ENCODE assay signal across 23 cellular contexts in the genomic region with DNA sequence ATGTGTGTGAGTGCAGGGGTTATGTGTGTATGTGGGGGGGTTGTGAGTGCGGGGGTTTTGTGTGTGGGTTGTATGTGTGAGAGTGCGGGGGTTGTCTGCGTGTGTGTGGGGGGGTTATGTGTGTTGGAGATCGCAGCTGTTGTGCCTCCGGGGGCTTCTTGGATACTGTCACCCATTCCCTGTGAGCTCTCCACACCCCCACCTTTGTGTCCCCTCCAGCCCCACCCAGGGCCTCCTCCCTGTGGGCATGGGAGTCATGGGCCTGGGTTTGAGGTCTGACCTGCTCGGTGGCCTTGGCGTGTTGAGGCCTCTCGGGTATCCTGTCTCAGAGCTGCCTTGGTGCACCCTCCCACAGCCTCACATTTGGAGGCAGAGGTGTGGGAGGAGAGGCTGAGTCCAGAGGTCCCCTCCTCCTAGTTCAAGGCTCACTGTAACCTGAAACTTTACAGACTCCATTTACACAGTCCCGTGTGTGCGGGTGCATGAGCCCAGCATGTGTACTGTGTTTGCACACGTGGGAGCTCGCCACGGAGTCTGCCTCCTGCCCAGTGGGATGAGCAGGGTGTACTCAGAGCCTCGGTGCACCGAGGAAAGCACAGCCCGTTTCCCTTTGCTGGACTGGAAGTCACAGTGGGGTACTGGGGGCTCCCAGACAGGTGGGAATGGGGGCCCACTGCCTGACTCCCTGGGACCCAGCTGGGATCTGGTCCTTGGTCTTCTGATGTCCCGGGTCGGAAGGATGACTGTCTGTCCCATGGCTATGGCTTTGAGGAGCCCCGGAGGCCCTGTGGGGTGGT. TPM values are rescaled to one million over a fixed set of nuclear protein-coding genes. Genes with fewer than 3 reads are reported as not detected.
DNase-seq lines count a peak whose midpoint lies in the region; ATAC-seq, FAIRE-seq and TF ChIP-seq lines count a peak whose summit lies in the region.
"Had no signal": no experiment of that assay in that cellular context is flagged by ENCODE, and none has a peak within 500 bp of the region (broad histone marks: within the 10 kb centered on the region; RNA-seq: fewer than 3 reads in every experiment).

No MANE protein-coding gene starts in this region.

- H3K9me3 ChIP-seq in cardiac muscle cell (ENCODE audit: low read depth) (no peaks in the 10 kb centered on the region), K562 (replicated peaks; ENCODE audit: control insufficient read depth, insufficient read depth, low read depth, low read length) (no peaks in the 10 kb centered on the region), neuronal stem cell (replicated peaks in 1 of 2; ENCODE audit: control insufficient read depth in 2 of 2, insufficient read depth in 1 of 2, low read depth in 1 of 2, low read length in 2 of 2) (no peaks in the 10 kb centered on the region), vagina (no peaks in the 10 kb centered on the region)
- H3K9me3 ChIP-seq: uterus had no signal

- TF ChIP-seq RAD21 in K562 (CRISPR knock-in tag; conservative IDR thresholded peaks at IDR 0.05 in 1 of 2, IDR thresholded peaks at IDR 0.05 in 1 of 2): no peak

- H3K4me3 ChIP-seq in cardiac muscle cell (no peak overlapping the region), K562 (no peak overlapping the region), neuronal stem cell (ENCODE audit: low read length in 2 of 2) (no peak overlapping the region), vagina (peak overlapping the region in 1 of 2 donors; percentile 2)
- H3K4me3 ChIP-seq: uterus had no signal

- peaks cover 11% of the 10 kb centered on the region for H3K79me2 ChIP-seq in K562 (ENCODE audit: control insufficient read depth, insufficient read depth, low read length)

- H3K23ac ChIP-seq in neuronal stem cell (ENCODE audit: low read depth, low read length, poor library complexity): peak overlapping the region; percentile 25

- no peak for TF ChIP-seq EP300 in K562 (IDR thresholded peaks at IDR 0.05; ENCODE audit: low read length)

- no TSS peak for BruUV-seq in K562 (replicated peaks; lab: Mats Ljungman, UMichigan)

- H2BK5ac ChIP-seq in neuronal stem cell (ENCODE audit: low read length): peak overlapping the region; percentile 31

- H2AK5ac ChIP-seq in neuronal stem cell (ENCODE audit: low read depth, low read length): peak overlapping the region; percentile 83

- no peaks in the 10 kb centered on the region for H3K36me3 ChIP-seq in cardiac muscle cell
- H3K36me3 ChIP-seq in K562 (ENCODE audit: control insufficient read depth, insufficient read depth, low read length): no peaks in the 10 kb centered on the region
- no peaks in the 10 kb centered on the region for H3K36me3 ChIP-seq in neuronal stem cell (replicated peaks in 1 of 2; ENCODE audit: control insufficient read depth in 2 of 2, insufficient read depth in 2 of 2, low read length in 2 of 2)
- no peaks in the 10 kb centered on the region for H3K36me3 ChIP-seq in vagina
- H3K36me3 ChIP-seq: uterus had no signal

- no peak overlapping the region for H4K8ac ChIP-seq in neuronal stem cell (ENCODE audit: low read depth, low read length)

- no peak overlapping the region for H2AFZ ChIP-seq in K562 (ENCODE audit: low read depth, low read length)
- H2AFZ ChIP-seq in neuronal stem cell (ENCODE audit: low read length): no peak overlapping the region

- no peak overlapping the region for H2BK120ac ChIP-seq in neuronal stem cell (ENCODE audit: low read depth, low read length)

- H3K4ac ChIP-seq in neuronal stem cell (ENCODE audit: low read length): no peak overlapping the region

- TF ChIP-seq CTCF in cardiac muscle cell (IDR thresholded peaks at IDR 0.05; ENCODE audit: low read depth, low read length) (no peak), K562 (IDR thresholded peaks at IDR 0.05 in 2 of 3, conservative IDR thresholded peaks at IDR 0.05 in 1 of 3; ENCODE audit: insufficient read depth in 2 of 3, low read depth in 1 of 3, low read length in 3 of 3) (no peak), vagina (IDR thresholded peaks at IDR 0.05) (no peak)

- POLR2A ChIA-PET in K562 (lab: Yijun Ruan, JAX): interaction anchor here (0.8 to 1.0 kb wide), 2 partner anchors 9 to 11 kb away, joined by 3 read pairs; no protein-coding TSS in a partner anchor

- ATAC-seq in left ventricle myocardium superior (no peak), K562 (peak; percentile 32)
- ATAC-seq: activated CD4-positive, CD25-positive, alpha-beta regulatory T cell treated with anti-CD3 and anti-CD28 coated beads, Interleukin-2, amount 50 U/mL, for 24 hours; activated T-cell treated with anti-CD3 and anti-CD28 coated beads, Interleukin-2, amount 50 U/mL, for 4 hours had no signal

- H4K20me1 ChIP-seq in K562 (replicated peaks; ENCODE audit: control insufficient read depth, insufficient read depth, low read length): peaks cover 79% of the 10 kb centered on the region

- CTCF ChIA-PET in K562 (lab: Yijun Ruan, JAX; ENCODE audit: low intra/inter-chr PET ratio): no interaction called here

- FAIRE-seq in K562 (lab: Jason Lieb, UNC): peak; percentile 49
- FAIRE-seq: A204.1 had no signal

- H3K4me2 ChIP-seq in K562 (ENCODE audit: insufficient read depth, low read length) (no peak overlapping the region), neuronal stem cell (ENCODE audit: insufficient read depth, low read length, poor library complexity, severe bottlenecking) (no peak overlapping the region)

- 36% methylated on average over 14 of the region's 19 CpGs for WGBS in K562 (ENCODE audit: insufficient coverage, low coverage, missing lambda C conversion rate)
- 100% methylated on average over 1 of the region's 19 CpGs; no CpG with 5 or more reads in 1 of the 2 donors for WGBS in neuronal stem cell (ENCODE audit: extremely low coverage in 2 of 2, insufficient read length in 2 of 2, insufficient replicate concordance in 1 of 2), 2 donors

- H3K14ac ChIP-seq in neuronal stem cell (ENCODE audit: low read length): peak overlapping the region; percentile 86

- H3K9ac ChIP-seq in K562 (ENCODE audit: insufficient read depth in 1 of 2, low read depth in 2 of 2, low read length in 2 of 2) (peak overlapping the region in 1 of 2 experiments; percentile 43; a peak in 2 of 4 replicates), neuronal stem cell (ENCODE audit: low read depth, low read length, poor library complexity) (peak overlapping the region; percentile 37)

- intact Hi-C loops in left ventricle myocardium superior (cut with micrococcal nuclease) (no loop called here), K562 (cut with micrococcal nuclease) (no loop called here), vagina (cut with DNase I) (no loop called here)

- H3K27me3 ChIP-seq in cardiac muscle cell (no peaks in the 10 kb centered on the region), K562 (ENCODE audit: control insufficient read depth in 2 of 2, insufficient read depth in 2 of 2, low read length in 2 of 2) (no peaks in the 10 kb centered on the region), neuronal stem cell (ENCODE audit: control insufficient read depth in 3 of 3, insufficient read depth in 3 of 3, low read depth in 1 of 3, low read length in 3 of 3) (no peaks in the 10 kb centered on the region), vagina (no peaks in the 10 kb centered on the region)
- H3K27me3 ChIP-seq: uterus had no signal

- H3K18ac ChIP-seq in neuronal stem cell (ENCODE audit: low read length): peak overlapping the region; percentile 83

- no peaks in the 10 kb centered on the region for H3K9me1 ChIP-seq in K562 (ENCODE audit: control insufficient read depth, insufficient read depth, low read length)

- TF ChIP-seq POLR2A in K562 (conservative IDR thresholded peaks at IDR 0.05) (no peak), vagina (IDR thresholded peaks at IDR 0.05) (no peak)

- H2BK15ac ChIP-seq in neuronal stem cell (ENCODE audit: low read length): no peak overlapping the region

- in situ Hi-C loops in K562 (cut with MboI): no loop called here

- H4K91ac ChIP-seq in neuronal stem cell (ENCODE audit: low read depth, low read length, poor library complexity): peak overlapping the region; percentile 43

- peaks cover 58% of the 10 kb centered on the region for H3K79me1 ChIP-seq in neuronal stem cell (ENCODE audit: low read depth, low read length)

- H2BK12ac ChIP-seq in neuronal stem cell (ENCODE audit: low read length): no peak overlapping the region

- H3K4me1 ChIP-seq in cardiac muscle cell (ENCODE audit: low read depth): peaks cover 6% of the 10 kb centered on the region
- H3K4me1 ChIP-seq in K562 (replicated peaks in 1 of 2; ENCODE audit: control insufficient read depth in 2 of 2, insufficient read depth in 2 of 2, low read length in 2 of 2): peaks cover 5 to 92% of the 10 kb centered on the region in 2 experiments; a peak in 3 of 5 replicates
- H3K4me1 ChIP-seq in neuronal stem cell (ENCODE audit: control insufficient read depth in 2 of 2, insufficient read depth in 1 of 2, low read depth in 1 of 2, low read length in 2 of 2): peaks cover 4 to 10% of the 10 kb centered on the region in 2 donors
- peaks cover 96% of the 10 kb centered on the region for H3K4me1 ChIP-seq in vagina

- H3K27ac ChIP-seq in cardiac muscle cell (peak overlapping the region; percentile 23), K562 (ENCODE audit: extremely low read depth, low read depth, low read length) (no peak overlapping the region; the same call in 2 of the 3 replicates), neuronal stem cell (replicated peaks; ENCODE audit: low read length) (no peak overlapping the region), vagina (peak overlapping the region; percentile 94)
- H3K27ac ChIP-seq: epithelial cell of prostate had no signal

- DNase-seq in cardiac muscle cell (ENCODE audit: low read depth in 1 of 2, low spot score in 1 of 2) (no peak), left ventricle myocardium superior (no peak), K562 (ENCODE audit: extremely low read depth in 1 of 4, low spot score in 3 of 4) (peak; percentile 34 to 61 (median 49)), neuronal stem cell (ENCODE audit: low spot score) (no peak), vagina (ENCODE audit: extremely low spot score in 2 of 2) (no peak), AG08396 (ENCODE audit: low spot score) (no peak), EL (no peak), germinal center (ENCODE audit: low spot score) (no peak)
- DNase-seq: activated CD8-positive, alpha-beta memory T cell treated with anti-CD3 and anti-CD28 coated beads for 24 hours; activated naive CD4-positive, alpha-beta T cell treated with anti-CD3 and anti-CD28 coated beads for 36 hours; activated T-cell treated with anti-CD3 and anti-CD28 coated beads, Interleukin-2, amount 50 U/mL, for 4 hours; central memory CD4-positive, alpha-beta T cell; foreskin melanocyte; IMR-90; islet precursor cell; mesendoderm; NCI-H1694; NCI-H345; T-helper 9 cell; uterus had no signal

RNA-seq across cellular contexts. Expression of a gene that starts 43.4 kb away (rescaled TPM):
- total RNA-seq in cardiac muscle cell (46.1 and 50.4 TPM in 2 replicates), left ventricle myocardium superior (90.8 TPM), K562 (2014; rRNA removed) (9.6 and 11.0 TPM in 2 replicates), K562 (2014; rRNA removed; fragmentation: Illumina TruSeq; extraction: Trizol) (1.5 and 1.8 TPM in 2 replicates), K562 (2015; rRNA removed; fragmentation: Illumina TruSeq; extraction: Trizol) (4.2 and 5.7 TPM in 2 replicates), K562 (2021) (21.4 and 23.6 TPM in 2 replicates), vagina (49.4 TPM)
- polyA plus RNA-seq in cardiac muscle cell (32.9 and 41.4 TPM in 2 replicates), K562 (2011; rRNA removed) (4.0 and 4.6 TPM in 2 replicates), K562 (2014; fragmentation: Illumina TruSeq; extraction: Trizol) (5.2 and 14.5 TPM in 2 replicates), K562 (2014; fragmentation: Nextera tagmentation; extraction: Ambion mirVana) (under 1 TPM; 0.35 to 0.56 TPM), K562 (2014; rRNA removed) (6.8 and 14.8 TPM in 2 replicates)
- total RNA-seq in K562 (2011; cell fraction: chromatin; rRNA removed; ENCODE audit: low replicate concordance): 9.2 and 26.3 TPM in 2 replicates
- 12.6 and 15.3 TPM in 2 replicates for total RNA-seq in K562 (2011; cell fraction: nucleolus; rRNA removed)
- total RNA-seq in K562 (2011; cell fraction: nucleoplasm; rRNA removed): 9.4 and 10.3 TPM in 2 replicates
- 8.4 and 14.0 TPM in 2 replicates for polyA plus RNA-seq in K562 (2011; cell fraction: cytosol; rRNA removed)
- 7.8 and 14.2 TPM in 2 replicates for polyA plus RNA-seq in K562 (2011; cell fraction: nucleus; rRNA removed)
- 13.9 and 14.6 TPM in 2 replicates for polyA plus RNA-seq in K562 (2012)
- polyA minus RNA-seq in K562 (2011; rRNA and poly(A)+ RNA removed): 2.2 and 4.3 TPM in 2 replicates
- 13.6 and 24.3 TPM in 2 replicates for polyA minus RNA-seq in K562 (2011; cell fraction: cytosol; rRNA and poly(A)+ RNA removed)
- polyA minus RNA-seq in K562 (2011; cell fraction: nucleus; rRNA and poly(A)+ RNA removed): 6.7 and 8.4 TPM in 2 replicates
- polyA plus RNA-seq in neuronal stem cell (2013, experiment 1 of 2): 36.1 TPM
- 36.3 TPM for polyA plus RNA-seq in neuronal stem cell (2013, experiment 2 of 2)

Comparison
In these comparisons a context has a peak if more than half of its experiments do, and no peak if none do; other contexts are left out.
1. DNase-seq: peak in K562 (4 of 4); none in cardiac muscle cell (0 of 2), left ventricle myocardium superior (single experiment), neuronal stem cell (single experiment), vagina (0 of 2), AG08396 (single experiment), EL (single experiment) and germinal center (single experiment).
2. H3K27ac ChIP-seq: peak in cardiac muscle cell (single experiment) and vagina (single experiment); none in K562 (single experiment) and neuronal stem cell (single experiment).